Comparison of ENCODE assay signal across 1 cellular context in genomic region chr19:37905936-37906867, GRCh38.
TF ChIP-seq lines count a peak whose summit lies in the region.

TSS of gene WDR87 (minus strand) at chr19:37906594. CDS start at chr19:37898239, 8,355 bp downstream.

TF ChIP-seq in HepG2, 621 proteins besides CTCF, POLR2A, EP300 and RAD21 (continued from another document and continues in another):
- 0 out of 2 replicates have a peak, but pooled peaks have one; percentile 34 for TF ChIP-seq FOXP4 (CRISPR knock-in tag; IDR thresholded peaks at IDR 0.05)
- TF ChIP-seq SOX6 (IDR thresholded peaks at IDR 0.05) = no peak
- TF ChIP-seq SOX6 (CRISPR knock-in tag; IDR thresholded peaks at IDR 0.05) = peak; percentile 26; the same call in 1 of the 2 replicates
- no peak for TF ChIP-seq HDAC6 (IDR thresholded peaks at IDR 0.05; ENCODE audit: low read depth, low read length)
- no peak for TF ChIP-seq KLF11 (CRISPR knock-in tag; IDR thresholded peaks at IDR 0.05)
- peak; percentile 8; the same call in 1 of the 2 replicates for TF ChIP-seq CCDC6 (CRISPR knock-in tag; IDR thresholded peaks at IDR 0.05)
- 0 out of 2 replicates have a peak, but pooled peaks have one; percentile 61 for TF ChIP-seq ZNF670 (CRISPR knock-in tag; IDR thresholded peaks at IDR 0.05; ENCODE audit: borderline replicate concordance)
- TF ChIP-seq ZBTB7B (CRISPR knock-in tag; IDR thresholded peaks at IDR 0.05) = peak; percentile 17; the same call in 1 of the 2 replicates
- TF ChIP-seq XBP1 (CRISPR knock-in tag; IDR thresholded peaks at IDR 0.05) = no peak
- no peak for TF ChIP-seq CEBPZ (IDR thresholded peaks at IDR 0.05; ENCODE audit: low read length)
- peak; percentile 31; the same call in 1 of the 2 replicates for TF ChIP-seq ZNF800 (CRISPR knock-in tag; IDR thresholded peaks at IDR 0.05)
- no peak for TF ChIP-seq ZC3H13 (CRISPR knock-in tag; IDR thresholded peaks at IDR 0.05)
- TF ChIP-seq LBX2 (CRISPR knock-in tag; IDR thresholded peaks at IDR 0.05; ENCODE audit: borderline replicate concordance) = no peak
- no peak for TF ChIP-seq ZHX2 (IDR thresholded peaks at IDR 0.05; ENCODE audit: low read depth)
- no peak for TF ChIP-seq ZHX2 (CRISPR knock-in tag; IDR thresholded peaks at IDR 0.05; ENCODE audit: borderline replicate concordance)
- 0 out of 2 replicates have a peak, but pooled peaks have one; percentile 37 for TF ChIP-seq ZNF431 (CRISPR knock-in tag; IDR thresholded peaks at IDR 0.05; ENCODE audit: borderline replicate concordance, low read depth)
- TF ChIP-seq TFDP2 (CRISPR knock-in tag; IDR thresholded peaks at IDR 0.05) = no peak
- peak; percentile 82; the same call in 1 of the 2 replicates for TF ChIP-seq ZNF512B (CRISPR knock-in tag; IDR thresholded peaks at IDR 0.05; ENCODE audit: borderline replicate concordance)
- TF ChIP-seq GZF1 (CRISPR knock-in tag; IDR thresholded peaks at IDR 0.05) = peak; percentile 74; the same call in 1 of the 2 replicates
- no peak for TF ChIP-seq ZNF614 (CRISPR knock-in tag; IDR thresholded peaks at IDR 0.05; ENCODE audit: borderline replicate concordance)
- TF ChIP-seq RFX5 (IDR thresholded peaks at IDR 0.05; ENCODE audit: low read depth, low read length) = no peak
- TF ChIP-seq ZNF724P (CRISPR knock-in tag; IDR thresholded peaks at IDR 0.05; ENCODE audit: borderline replicate concordance) = peak; percentile 64; the same call in 1 of the 2 replicates
- peak; percentile 31; the same call in 1 of the 2 replicates for TF ChIP-seq ZNF788 (CRISPR knock-in tag; IDR thresholded peaks at IDR 0.05; ENCODE audit: borderline replicate concordance)
- TF ChIP-seq ZNF605 (CRISPR knock-in tag; IDR thresholded peaks at IDR 0.05) = no peak; the same call in 1 of the 2 replicates
- peak; percentile 92 for TF ChIP-seq ZNF777 (CRISPR knock-in tag; IDR thresholded peaks at IDR 0.05)
- TF ChIP-seq RXRA (CRISPR knock-in tag; IDR thresholded peaks at IDR 0.05) = 0 out of 2 replicates have a peak, but pooled peaks have one; percentile 9
- TF ChIP-seq KDM5A (IDR thresholded peaks at IDR 0.05; ENCODE audit: borderline replicate concordance, low read length) = peak; percentile 91
- no peak for TF ChIP-seq SMARCC2 (IDR thresholded peaks at IDR 0.05)
- TF ChIP-seq ZMAT3 (CRISPR knock-in tag; conservative IDR thresholded peaks at IDR 0.05) = no peak; the same call in 1 of the 2 replicates
- peak; percentile 95 for TF ChIP-seq ZNF362 (CRISPR knock-in tag; IDR thresholded peaks at IDR 0.05; ENCODE audit: borderline replicate concordance)
- no peak for TF ChIP-seq GMEB2 (CRISPR knock-in tag; IDR thresholded peaks at IDR 0.05; ENCODE audit: low read depth)
- TF ChIP-seq SOX5 (CRISPR knock-in tag; IDR thresholded peaks at IDR 0.05; ENCODE audit: borderline replicate concordance) = no peak
- TF ChIP-seq ZNF891 (CRISPR knock-in tag; IDR thresholded peaks at IDR 0.05) = peak; percentile 37; the same call in 1 of the 2 replicates
